Comparison of ENCODE assay signal across 35 cellular contexts in genomic region chr21:10575311-10575667, GRCh38. TPM values are rescaled to one million over a fixed set of nuclear protein-coding genes. Genes with fewer than 3 reads are reported as not detected.
"Had no signal": no experiment of that assay in that cellular context is flagged by ENCODE, and none has a peak within 500 bp of the region (broad histone marks: within the 10 kb centered on the region; RNA-seq: fewer than 3 reads in every experiment).

No MANE protein-coding gene starts in this region.

- H3K27ac ChIP-seq: cardiac muscle cell, coronary artery, dorsolateral prefrontal cortex, gastroesophageal sphincter, right lobe of liver, skin epidermis, thyroid gland had no signal

- H3K27me3 ChIP-seq: cardiac muscle cell, gastroesophageal sphincter, right lobe of liver, thyroid gland had no signal

- H3K4me3 Mint-ChIP-seq: activated CD4-positive, alpha-beta memory T cell treated with anti-CD3 and anti-CD28 coated beads, Interleukin-2, amount 10 ng/mL, durations not matched to agents 7 days and 5 days; activated CD4-positive, alpha-beta T cell treated with anti-CD3 and anti-CD28 coated beads, Interleukin-2, amount 10 ng/mL, durations not matched to agents 7 days and 5 days; activated naive CD8-positive, alpha-beta T cell; activated T-cell treated with anti-CD3 and anti-CD28 coated beads, Interleukin-2, amount 50 U/mL, for 24 hours; brain; memory B cell; nephron; stimulated activated naive CD8-positive, alpha-beta T cell treated with anti-CD3 and anti-CD28 coated beads, Interleukin-15, amount 100 ng/mL, for 72 hours; WTC11 had no signal

- H3K4me3 ChIP-seq: cardiac muscle cell, coronary artery, dorsolateral prefrontal cortex, gastroesophageal sphincter, right lobe of liver, skin epidermis, thyroid gland had no signal

- ATAC-seq: gastroesophageal sphincter; stimulated activated naive CD8-positive, alpha-beta T cell treated with anti-CD3 and anti-CD28 coated beads, Interleukin-15, amount 100 ng/mL, for 72 hours; WTC11 had no signal

- H3K4me1 Mint-ChIP-seq: activated CD4-positive, alpha-beta memory T cell treated with anti-CD3 and anti-CD28 coated beads, Interleukin-2, amount 10 ng/mL, durations not matched to agents 7 days and 5 days; activated CD4-positive, alpha-beta T cell treated with anti-CD3 and anti-CD28 coated beads, Interleukin-2, amount 10 ng/mL, durations not matched to agents 7 days and 5 days; brain; memory B cell; nephron; stimulated activated naive CD8-positive, alpha-beta T cell treated with anti-CD3 and anti-CD28 coated beads, Interleukin-15, amount 100 ng/mL, for 72 hours; WTC11 had no signal

- H3K4me1 ChIP-seq: gastroesophageal sphincter, right lobe of liver, thyroid gland had no signal

- H3K9me3 ChIP-seq: thyroid gland had no signal

- H3K27ac Mint-ChIP-seq: activated CD4-positive, alpha-beta memory T cell treated with anti-CD3 and anti-CD28 coated beads, Interleukin-2, amount 10 ng/mL, durations not matched to agents 7 days and 5 days; activated CD4-positive, alpha-beta T cell treated with anti-CD3 and anti-CD28 coated beads, Interleukin-2, amount 10 ng/mL, durations not matched to agents 7 days and 5 days; activated naive CD8-positive, alpha-beta T cell; activated T-cell treated with anti-CD3 and anti-CD28 coated beads, Interleukin-2, amount 50 U/mL, for 24 hours; brain; memory B cell; nephron; stimulated activated naive CD8-positive, alpha-beta T cell treated with anti-CD3 and anti-CD28 coated beads, Interleukin-15, amount 100 ng/mL, for 72 hours; WTC11 had no signal

- H3K27me3 Mint-ChIP-seq: activated CD4-positive, alpha-beta memory T cell treated with anti-CD3 and anti-CD28 coated beads, Interleukin-2, amount 10 ng/mL, durations not matched to agents 7 days and 5 days; activated CD4-positive, alpha-beta T cell treated with anti-CD3 and anti-CD28 coated beads, Interleukin-2, amount 10 ng/mL, durations not matched to agents 7 days and 5 days; activated naive CD8-positive, alpha-beta T cell; activated T-cell treated with anti-CD3 and anti-CD28 coated beads, Interleukin-2, amount 50 U/mL, for 24 hours; brain; memory B cell; stimulated activated naive CD8-positive, alpha-beta T cell treated with anti-CD3 and anti-CD28 coated beads, Interleukin-15, amount 100 ng/mL, for 72 hours had no signal

- DNase-seq: activated CD4-positive, alpha-beta memory T cell treated with anti-CD3 and anti-CD28 coated beads, Interleukin-2, amount 10 ng/mL, durations not matched to agents 7 days and 5 days; activated CD4-positive, alpha-beta T cell treated with anti-CD3 and anti-CD28 coated beads for 1 hour; activated CD4-positive, alpha-beta T cell treated with anti-CD3 and anti-CD28 coated beads, Interleukin-2, amount 10 ng/mL, durations not matched to agents 7 days and 5 days; activated CD8-positive, alpha-beta memory T cell treated with anti-CD3 and anti-CD28 coated beads, Interleukin-2, amount 50 U/mL, for 48 hours; activated naive CD4-positive, alpha-beta T cell treated with Interleukin-2 at 50 U/mL for 16 hours; activated T-cell treated with anti-CD3 and anti-CD28 coated beads, Interleukin-2, amount 50 U/mL, for 24 hours; anterior cingulate cortex; dorsolateral prefrontal cortex; effector memory CD4-positive, alpha-beta T cell; hippocampal formation; left cardiac atrium; stimulated activated CD4-positive, alpha-beta T cell treated with anti-CD3 and anti-CD28 coated beads, Interleukin-12 subunit alpha, Interleukin-12 subunit beta, amount 100 ng/mL, for 4 hours; stimulated activated CD4-positive, alpha-beta T cell treated with anti-CD3 and anti-CD28 coated beads, Interleukin-4, amount 100 ng/mL, for 1 hour; stimulated activated naive CD8-positive, alpha-beta T cell treated with anti-CD3 and anti-CD28 coated beads, Interleukin-15, amount 100 ng/mL, for 72 hours; substantia nigra; T-helper 2 cell; thyroid gland had no signal

- H3K36me3 ChIP-seq: cardiac muscle cell, gastroesophageal sphincter, right lobe of liver, thyroid gland had no signal

- H3K36me3 Mint-ChIP-seq: activated naive CD8-positive, alpha-beta T cell; brain; memory B cell had no signal

RNA-seq across cellular contexts. Expression of gene TPTE, which starts 53.9 kb away (rescaled TPM):
- total RNA-seq: activated CD4-positive, alpha-beta memory T cell treated with anti-CD3 and anti-CD28 coated beads, Interleukin-2, amount 10 ng/mL, durations not matched to agents 7 days and 5 days; activated CD4-positive, alpha-beta T cell treated with anti-CD3 and anti-CD28 coated beads, Interleukin-2, amount 10 ng/mL, durations not matched to agents 7 days and 5 days; cardiac muscle cell; cerebellum; dorsolateral prefrontal cortex; epithelial cell of proximal tubule; gastroesophageal sphincter; left cardiac atrium; lower leg skin; osteocyte; posterior vena cava; right lobe of liver; urinary bladder; WTC11 had no signal
- polyA plus RNA-seq: adipose tissue, cardiac muscle cell, keratinocyte, urinary bladder had no signal
